ENCODE assay signal across 16 cellular contexts in the genomic region with DNA sequence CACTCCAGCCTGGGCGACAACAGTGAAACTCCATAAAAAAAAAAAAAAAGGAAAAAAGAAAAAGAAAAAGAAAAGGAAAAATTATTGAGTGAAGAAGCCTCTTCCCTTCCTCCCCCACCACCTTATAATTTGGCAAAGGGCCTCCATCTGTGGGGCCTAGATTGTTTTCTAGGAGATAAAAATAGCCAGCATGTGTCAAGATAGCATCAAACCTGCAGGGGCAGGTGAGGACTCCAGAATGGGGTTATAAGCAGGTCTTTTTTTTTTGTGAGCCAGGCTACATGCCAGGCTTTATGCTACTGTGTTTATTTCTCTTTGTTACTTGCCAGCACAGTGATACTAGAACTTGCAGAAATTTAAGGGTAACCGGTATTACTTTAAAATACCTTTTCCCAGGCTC. TPM values are rescaled to one million over a fixed set of nuclear protein-coding genes. Genes with fewer than 3 reads are reported as not detected.
DNase-seq lines count a peak whose midpoint lies in the region; ATAC-seq, FAIRE-seq and TF ChIP-seq lines count a peak whose summit lies in the region.
"Had no signal": no experiment of that assay in that cellular context is flagged by ENCODE, and none has a peak within 500 bp of the region (broad histone marks: within the 10 kb centered on the region; RNA-seq: fewer than 3 reads in every experiment).

No MANE protein-coding gene starts in this region.

- H3K27ac Mint-ChIP-seq in CD8-positive, alpha-beta T cell = peak overlapping the region; percentile 3
- H3K27ac Mint-ChIP-seq: B cell; T-helper 1 cell treated with Interleukin-12 subunit alpha and Interleukin-12 subunit beta and Interleukin-4 antibody, amounts not matched to agents 30 μg/mL and 1 μg/mL, for 36 hours had no signal

- H3K9me3 ChIP-seq in CD8-positive, alpha-beta T cell (ENCODE audit: low read length) = no peaks in the 10 kb centered on the region
- no peaks in the 10 kb centered on the region for H3K9me3 ChIP-seq in OCI-LY1 (ENCODE audit: low read length)
- no peaks in the 10 kb centered on the region for H3K9me3 ChIP-seq in pancreas
- H3K9me3 ChIP-seq: SK-N-SH had no signal

- POLR2A ChIA-PET in CD8-positive, alpha-beta T cell (lab: Charles Lee) = no interaction called here

- H3K4me3 Mint-ChIP-seq in CD8-positive, alpha-beta T cell = no peak overlapping the region
- H3K4me3 Mint-ChIP-seq: B cell; CD4-positive, alpha-beta memory T cell; T-helper 1 cell treated with Interleukin-12 subunit alpha and Interleukin-12 subunit beta and Interleukin-4 antibody, amounts not matched to agents 30 μg/mL and 1 μg/mL, for 36 hours had no signal

- H2AFZ ChIP-seq in KMS-11 (ENCODE audit: low read depth) (no peak overlapping the region), OCI-LY1 (ENCODE audit: low read length) (no peak overlapping the region)

- no peaks in the 10 kb centered on the region for H3K27me3 ChIP-seq in CD8-positive, alpha-beta T cell (ENCODE audit: insufficient read depth, low read length)
- H3K27me3 ChIP-seq in KMS-11 (ENCODE audit: insufficient read depth, low read depth) = no peaks in the 10 kb centered on the region
- H3K27me3 ChIP-seq in OCI-LY1 (ENCODE audit: insufficient read depth, low read length) = no peaks in the 10 kb centered on the region
- no peaks in the 10 kb centered on the region for H3K27me3 ChIP-seq in pancreas

- intact Hi-C loops in CD8-positive, alpha-beta T cell (cut with DNase I, micrococcal nuclease) = no loop called here
- intact Hi-C loops in pancreas (cut with DNase I) (no loop called here), posterior cingulate gyrus (cut with DNase I) (no loop called here)

- H3K36me3 ChIP-seq in CD8-positive, alpha-beta T cell (ENCODE audit: insufficient read depth, low read length) = no peaks in the 10 kb centered on the region
- H3K36me3 ChIP-seq in KMS-11 (ENCODE audit: insufficient read depth) (no peaks in the 10 kb centered on the region), OCI-LY1 (ENCODE audit: insufficient read depth, low read length) (peaks cover 13% of the 10 kb centered on the region; the same call in 1 of the 2 replicates), pancreas (no peaks in the 10 kb centered on the region)

- H3K4me2 ChIP-seq in KMS-11 = peak overlapping the region; percentile 45; the same call in 1 of the 2 replicates
- no peak overlapping the region for H3K4me2 ChIP-seq in OCI-LY1 (ENCODE audit: low read length)
- H3K4me2 ChIP-seq: SK-N-SH had no signal

- WGBS in pancreas, 2 donors = 22 to 38% methylated on average over 2 of the region's 2 CpGs

- H4K20me1 ChIP-seq in KMS-11 (ENCODE audit: insufficient read depth) (no peaks in the 10 kb centered on the region), OCI-LY1 (ENCODE audit: insufficient read depth, low read length) (no peaks in the 10 kb centered on the region)

- no peak overlapping the region for H3K4me3 ChIP-seq in CD8-positive, alpha-beta T cell (ENCODE audit: low read depth, low read length)
- H3K4me3 ChIP-seq in KMS-11 (IDR thresholded peaks at IDR 0.05; ENCODE audit: insufficient read depth, low read depth, low read length) (no peak overlapping the region), OCI-LY1 (ENCODE audit: low read depth, low read length, poor library complexity, severe bottlenecking) (no peak overlapping the region), pancreas (no peak overlapping the region)

- H3F3A ChIP-seq in OCI-LY1 (ENCODE audit: insufficient read depth, low read length) = no peaks in the 10 kb centered on the region

- no peaks in the 10 kb centered on the region for H3K79me2 ChIP-seq in KMS-11 (ENCODE audit: insufficient read depth, low read depth)
- no peaks in the 10 kb centered on the region for H3K79me2 ChIP-seq in OCI-LY1 (ENCODE audit: insufficient read depth, low read length)

- TF ChIP-seq CTCF in CD8-positive, alpha-beta T cell (IDR thresholded peaks at IDR 0.05) = no peak
- TF ChIP-seq CTCF in KMS-11 (conservative IDR thresholded peaks at IDR 0.05; ENCODE audit: low read depth, low read length) (no peak), OCI-LY1 (IDR thresholded peaks at IDR 0.05; ENCODE audit: low read length) (no peak), pancreas (IDR thresholded peaks at IDR 0.05) (no peak)

- no peaks in the 10 kb centered on the region for H3K4me1 Mint-ChIP-seq in CD8-positive, alpha-beta T cell (ENCODE audit: low read depth)
- H3K4me1 Mint-ChIP-seq: B cell had no signal

- no peak for ATAC-seq in CD8-positive, alpha-beta T cell
- ATAC-seq in pancreas (peak in 3 of 4 donors; percentile 27 to 77 (median 76)), GM19455 (IDR thresholded peaks at IDR 0.05; ENCODE audit: unreplicated experiment) (no peak)
- ATAC-seq: PC-3 had no signal

- no peak overlapping the region for H3K9ac ChIP-seq in KMS-11
- no peak overlapping the region; the same call in 1 of the 2 replicates for H3K9ac ChIP-seq in OCI-LY1 (ENCODE audit: low read length)
- H3K9ac ChIP-seq: SK-N-SH had no signal

- no peaks in the 10 kb centered on the region for H3K4me1 ChIP-seq in CD8-positive, alpha-beta T cell (ENCODE audit: insufficient read depth, low read length)
- peaks cover 9% of the 10 kb centered on the region for H3K4me1 ChIP-seq in KMS-11 (ENCODE audit: low read depth, poor library complexity, severe bottlenecking)
- H3K4me1 ChIP-seq in OCI-LY1 (ENCODE audit: insufficient read depth, low read length, severe bottlenecking) = peaks cover 14% of the 10 kb centered on the region
- peaks cover 3 to 8% (median 5%) of the 10 kb centered on the region in 3 donors for H3K4me1 ChIP-seq in pancreas

- FAIRE-seq in pancreas (lab: Jason Lieb, UNC) = no peak

- DNase-seq in CD8-positive, alpha-beta T cell = no peak
- no peak for DNase-seq in pancreas
- no peak for DNase-seq in posterior cingulate gyrus
- no peak for DNase-seq in NCI-H345 treated with DMSO at 0.1 percent for 48 hours (lab: John Stamatoyannopoulos, UW; ENCODE audit: unreplicated experiment)
- DNase-seq: CD4-positive, alpha-beta memory T cell; NCI-H1436; NCI-H2081 treated with DMSO at 0.1 percent for 48 hours; NCI-H510A treated with DMSO at 0.1 percent for 48 hours; PC-3; SK-N-SH had no signal

- H3K9me3 Mint-ChIP-seq in CD8-positive, alpha-beta T cell = no peaks in the 10 kb centered on the region
- H3K9me3 Mint-ChIP-seq: CD4-positive, alpha-beta memory T cell; T-helper 1 cell treated with Interleukin-12 subunit alpha and Interleukin-12 subunit beta and Interleukin-4 antibody, amounts not matched to agents 30 μg/mL and 1 μg/mL, for 36 hours had no signal

- no peak overlapping the region for H3K27ac ChIP-seq in CD8-positive, alpha-beta T cell (ENCODE audit: low read depth, low read length)
- H3K27ac ChIP-seq in KMS-11 (no peak overlapping the region), OCI-LY1 (ENCODE audit: low read depth, low read length, poor library complexity, severe bottlenecking) (peak overlapping the region; percentile 38), pancreas (no peak overlapping the region)

- H3K27me3 Mint-ChIP-seq in CD8-positive, alpha-beta T cell (ENCODE audit: low read depth) = no peaks in the 10 kb centered on the region
- H3K27me3 Mint-ChIP-seq: B cell; CD4-positive, alpha-beta memory T cell had no signal

- no peaks in the 10 kb centered on the region for H3K36me3 Mint-ChIP-seq in CD8-positive, alpha-beta T cell
- H3K36me3 Mint-ChIP-seq: CD4-positive, alpha-beta memory T cell had no signal

- CTCF ChIA-PET in CD8-positive, alpha-beta T cell (lab: Charles Lee) = no interaction called here

- no peaks in the 10 kb centered on the region for H3K9me2 ChIP-seq in OCI-LY1 (ENCODE audit: low read depth, low read length)
- H3K9me2 ChIP-seq: SK-N-SH had no signal

RNA-seq across cellular contexts. Expression of gene TRIM13, which starts 11.7 kb away (rescaled TPM):
- 10 to 100 TPM; 24.0 to 24.4 TPM for total RNA-seq in CD8-positive, alpha-beta T cell
- total RNA-seq in pancreas = 10 to 100 TPM in 1 of 6 donors, 1 to 10 TPM in 5; 7.2 to 17.0 (median 8.9) TPM
- 10 to 100 TPM in 1 of 2 donors, 1 to 10 TPM in 1; 8.9 to 19.7 TPM for polyA plus RNA-seq in pancreas

RNA-seq across cellular contexts. Expression of gene KCNRG, which starts 30.1 kb away (rescaled TPM):
- total RNA-seq in CD8-positive, alpha-beta T cell = under 1 TPM in 1 of 2 experiments, not detected in 1; 0.73 TPM
- under 1 TPM in 5 of 6 donors, not detected in 1; 0.16 to 0.52 (median 0.19) TPM for total RNA-seq in pancreas
- polyA plus RNA-seq in pancreas = under 1 TPM; 0.30 to 0.40 TPM
- total RNA-seq: H4 had no signal

RNA-seq across cellular contexts. Expression of gene SPRYD7, which starts 49.0 kb away (rescaled TPM):
- total RNA-seq in CD8-positive, alpha-beta T cell = 1 to 10 TPM; 1.2 to 1.4 TPM
- 1 to 10 TPM; 2.0 to 3.4 (median 3.0) TPM for total RNA-seq in pancreas
- 1 to 10 TPM; 4.3 to 6.3 TPM for polyA plus RNA-seq in pancreas

Comparison
In these comparisons a context has a peak if more than half of its experiments do, and no peak if none do; other contexts are left out.
1. ATAC-seq: peak in pancreas (3 of 4); none in CD8-positive, alpha-beta T cell (single experiment) and GM19455 (single experiment).